ENCODE assay signal across 18 cellular contexts in genomic region chr2:41994177-41994576, GRCh38. TPM values are rescaled to one million over a fixed set of nuclear protein-coding genes. Genes with fewer than 3 reads are reported as not detected.
DNase-seq lines count a peak whose midpoint lies in the region; ATAC-seq and TF ChIP-seq lines count a peak whose summit lies in the region.
"Had no signal": no experiment of that assay in that cellular context is flagged by ENCODE, and none has a peak within 500 bp of the region (broad histone marks: within the 10 kb centered on the region; RNA-seq: fewer than 3 reads in every experiment).

No MANE protein-coding gene starts in this region.

- H3K27me3 ChIP-seq in MG63: no peaks in the 10 kb centered on the region
- H3K27me3 ChIP-seq: breast epithelium, right atrium auricular region, transverse colon had no signal

- no peak overlapping the region for H3K4me3 Mint-ChIP-seq in activated CD4-positive, alpha-beta T cell treated with anti-CD3 and anti-CD28 coated beads for 36 hours
- H3K4me3 Mint-ChIP-seq in stimulated activated effector memory CD8-positive, alpha-beta T cell treated with anti-CD3 and anti-CD28 coated beads, Interleukin-12 subunit alpha, Interleukin-12 subunit beta, amount 100 ng/mL, for 72 hours: no peak overlapping the region

- no peak for TF ChIP-seq CTCF in fibroblast of villous mesenchyme (IDR thresholded peaks at IDR 0.05; ENCODE audit: insufficient read depth, low read depth, low read length)

- no peak overlapping the region for H3K27ac Mint-ChIP-seq in activated CD4-positive, alpha-beta T cell treated with anti-CD3 and anti-CD28 coated beads for 36 hours
- H3K27ac Mint-ChIP-seq in stimulated activated effector memory CD8-positive, alpha-beta T cell treated with anti-CD3 and anti-CD28 coated beads, Interleukin-12 subunit alpha, Interleukin-12 subunit beta, amount 100 ng/mL, for 72 hours: no peak overlapping the region

- H3K36me3 ChIP-seq in MG63: no peaks in the 10 kb centered on the region
- H3K36me3 ChIP-seq: breast epithelium, right atrium auricular region, transverse colon had no signal

- peaks cover 22% of the 10 kb centered on the region for H3K27me3 Mint-ChIP-seq in activated CD4-positive, alpha-beta T cell treated with anti-CD3 and anti-CD28 coated beads for 36 hours

- POLR2A ChIA-PET in activated CD4-positive, alpha-beta T cell treated with anti-CD3 and anti-CD28 coated beads for 36 hours (lab: Charles Lee): no interaction called here

- H3K36me3 Mint-ChIP-seq in activated CD4-positive, alpha-beta T cell treated with anti-CD3 and anti-CD28 coated beads for 36 hours (ENCODE audit: low read depth): peaks cover 3% of the 10 kb centered on the region
- no peaks in the 10 kb centered on the region for H3K36me3 Mint-ChIP-seq in stimulated activated effector memory CD8-positive, alpha-beta T cell treated with anti-CD3 and anti-CD28 coated beads, Interleukin-12 subunit alpha, Interleukin-12 subunit beta, amount 100 ng/mL, for 72 hours

- H3K4me1 Mint-ChIP-seq in activated CD4-positive, alpha-beta T cell treated with anti-CD3 and anti-CD28 coated beads for 36 hours: no peaks in the 10 kb centered on the region
- H3K4me1 Mint-ChIP-seq in stimulated activated effector memory CD8-positive, alpha-beta T cell treated with anti-CD3 and anti-CD28 coated beads, Interleukin-12 subunit alpha, Interleukin-12 subunit beta, amount 100 ng/mL, for 72 hours: peaks cover 20% of the 10 kb centered on the region

- H3K9me3 Mint-ChIP-seq in activated CD4-positive, alpha-beta T cell treated with anti-CD3 and anti-CD28 coated beads for 36 hours (ENCODE audit: low read depth): peaks cover 4% of the 10 kb centered on the region
- H3K9me3 Mint-ChIP-seq in stimulated activated effector memory CD8-positive, alpha-beta T cell treated with anti-CD3 and anti-CD28 coated beads, Interleukin-12 subunit alpha, Interleukin-12 subunit beta, amount 100 ng/mL, for 72 hours: no peaks in the 10 kb centered on the region

- ATAC-seq in activated CD4-positive, alpha-beta T cell treated with anti-CD3 and anti-CD28 coated beads for 36 hours: peak; percentile 42
- peak; percentile 73 for ATAC-seq in stimulated activated effector memory CD8-positive, alpha-beta T cell treated with anti-CD3 and anti-CD28 coated beads, Interleukin-12 subunit alpha, Interleukin-12 subunit beta, amount 100 ng/mL, for 72 hours

- intact Hi-C loops in activated CD4-positive, alpha-beta T cell treated with anti-CD3 and anti-CD28 coated beads for 36 hours (cut with DNase I, micrococcal nuclease): no loop called here

- CTCF ChIA-PET in activated CD4-positive, alpha-beta T cell treated with anti-CD3 and anti-CD28 coated beads for 36 hours (lab: Charles Lee): interaction anchor here (1.0 kb wide), 1 partner anchor 11 kb away, joined by 3 read pairs; no protein-coding TSS in a partner anchor

- no peak overlapping the region for H3K4me3 ChIP-seq in fibroblast of villous mesenchyme (ENCODE audit: low read depth, low read length)
- H3K4me3 ChIP-seq in MG63: no peak overlapping the region
- H3K4me3 ChIP-seq: breast epithelium, right atrium auricular region, transverse colon had no signal

- H3K9me3 ChIP-seq in MG63: no peaks in the 10 kb centered on the region
- H3K9me3 ChIP-seq: breast epithelium, right atrium auricular region, transverse colon had no signal

- DNase-seq in activated CD4-positive, alpha-beta T cell treated with anti-CD3 and anti-CD28 coated beads for 36 hours: no peak
- no peak for DNase-seq in activated CD4-positive, alpha-beta T cell treated with anti-CD3 and anti-CD28 coated beads, Interleukin-2, amount 50 U/mL, for 48 hours
- DNase-seq in amniotic epithelial cell (ENCODE audit: low read depth): peak; percentile 97
- peak; percentile 72 for DNase-seq in fibroblast of villous mesenchyme (ENCODE audit: low read depth)
- DNase-seq in stimulated activated effector memory CD8-positive, alpha-beta T cell treated with anti-CD3 and anti-CD28 coated beads, Interleukin-12 subunit alpha, Interleukin-12 subunit beta, amount 100 ng/mL, for 72 hours (ENCODE audit: low spot score in 2 of 2): no peak
- DNase-seq in activated CD4-positive, CD25-positive, alpha-beta regulatory T cell (lab: John Stamatoyannopoulos, UW): no peak
- no peak for DNase-seq in DMS114 treated with DMSO at 0.1 percent for 48 hours (lab: John Stamatoyannopoulos, UW; ENCODE audit: unreplicated experiment)
- no peak for DNase-seq in MG63
- DNase-seq: activated CD4-positive, CD25-positive, alpha-beta regulatory T cell treated with anti-CD3 and anti-CD28 coated beads, Interleukin-2, amount 50 U/mL, for 72 hours; activated CD8-positive, alpha-beta memory T cell treated with anti-CD3 and anti-CD28 coated beads, Interleukin-2, amount 50 U/mL, for 4 hours; activated naive CD4-positive, alpha-beta T cell treated with Interleukin-2 at 50 U/mL for 16 hours; GF-D8; NCI-H1417; SIG-M5; T-helper 2 cell; transverse colon had no signal

RNA-seq across cellular contexts. Expression of gene PKDCC, which starts 53.6 kb away (rescaled TPM):
- total RNA-seq in activated CD4-positive, alpha-beta T cell treated with anti-CD3 and anti-CD28 coated beads for 36 hours: not detected
- total RNA-seq in fibroblast of villous mesenchyme: 8.2 and 31.2 TPM in 2 replicates
- 24.0 and 36.0 TPM in 2 replicates for total RNA-seq in MG63 (2014; rRNA removed; shearing (Covaris generic); ENCODE audit: low replicate concordance)

Comparison
In these comparisons a context has a peak if more than half of its experiments do, and no peak if none do; other contexts are left out.
1. DNase-seq: peak in amniotic epithelial cell (single experiment) and fibroblast of villous mesenchyme (single experiment); none in activated CD4-positive, alpha-beta T cell treated with anti-CD3 and anti-CD28 coated beads for 36 hours (single experiment), activated CD4-positive, alpha-beta T cell treated with anti-CD3 and anti-CD28 coated beads, Interleukin-2, amount 50 U/mL, for 48 hours (0 of 2), stimulated activated effector memory CD8-positive, alpha-beta T cell treated with anti-CD3 and anti-CD28 coated beads, Interleukin-12 subunit alpha, Interleukin-12 subunit beta, amount 100 ng/mL, for 72 hours (0 of 2), activated CD4-positive, CD25-positive, alpha-beta regulatory T cell (0 of 4), DMS114 treated with DMSO at 0.1 percent for 48 hours (single experiment) and MG63 (single experiment).